ENCODE assay signal across 8 cellular contexts in the genomic region with DNA sequence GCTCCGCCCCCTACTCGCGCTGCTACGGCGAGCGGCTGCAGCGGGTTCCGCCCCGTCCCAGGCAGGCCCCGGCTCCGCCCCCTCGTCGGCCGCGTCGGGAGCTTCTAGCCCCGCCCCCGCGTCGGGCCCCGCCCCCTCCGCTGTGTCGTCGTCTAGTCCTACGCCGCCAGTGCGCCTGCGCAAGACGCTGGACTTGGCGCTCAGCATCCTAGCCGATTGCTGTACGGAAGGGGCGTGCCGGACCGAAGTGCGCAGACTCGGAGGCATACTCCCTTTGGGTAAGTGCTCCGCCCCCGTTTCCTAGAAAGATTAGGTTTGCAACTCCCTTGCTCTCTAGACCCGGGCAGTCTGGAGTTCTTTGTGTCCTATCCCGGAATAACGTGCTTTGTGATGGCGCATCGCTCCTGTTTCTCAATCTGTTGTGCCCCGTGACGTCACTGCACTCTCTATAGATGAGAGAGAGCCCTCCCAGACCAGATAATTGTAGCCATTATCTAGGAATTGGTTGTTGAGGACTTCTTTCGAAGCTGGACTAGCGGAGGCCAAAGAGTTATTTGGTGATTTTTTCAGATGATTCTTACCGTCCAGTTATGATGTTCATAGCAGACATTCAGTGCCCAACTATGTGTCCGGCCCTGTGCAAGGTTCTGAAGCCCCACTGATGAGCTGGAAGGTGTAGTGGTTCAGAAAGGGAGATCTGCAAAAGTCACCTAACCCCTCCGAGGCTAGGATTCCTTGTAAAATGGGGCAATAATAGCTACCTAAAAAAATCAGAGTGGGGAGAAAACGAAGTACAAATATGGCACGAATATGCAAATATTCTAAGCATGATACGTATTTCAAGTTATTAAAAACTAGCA. TPM values are rescaled to one million over a fixed set of nuclear protein-coding genes. Genes with fewer than 3 reads are reported as not detected.
DNase-seq lines count a peak whose midpoint lies in the region; ATAC-seq, FAIRE-seq and TF ChIP-seq lines count a peak whose summit lies in the region.

No MANE protein-coding gene starts in this region.

- TF ChIP-seq CTCF in GM10266 (IDR thresholded peaks at IDR 0.05; ENCODE audit: control insufficient read depth, insufficient read depth, low read depth, missing control alignments) (no peak), SU-DHL-6 (IDR thresholded peaks at IDR 0.05; ENCODE audit: insufficient read depth, low read length, poor library complexity, severe bottlenecking) (no peak), pancreas (IDR thresholded peaks at IDR 0.05) (no peak), tibial artery (IDR thresholded peaks at IDR 0.05) (no peak)

- peak overlapping the region; percentile 93 for H3K27ac Mint-ChIP-seq in activated naive CD8-positive, alpha-beta T cell treated with anti-CD3 and anti-CD28 coated beads, Interleukin-2, amount 50 U/mL, for 24 hours

- H3K4me3 ChIP-seq in SU-DHL-6 (ENCODE audit: insufficient read depth, low read length, poor library complexity, severe bottlenecking): peak overlapping the region; percentile 78
- peak overlapping the region; percentile 75 to 77 (median 75) for H3K4me3 ChIP-seq in pancreas
- H3K4me3 ChIP-seq in tibial artery: peak overlapping the region; percentile 65 to 66

- H3K9me2 ChIP-seq in SU-DHL-6 (replicated peaks; ENCODE audit: insufficient read depth, low read length): no peaks in the 10 kb centered on the region

- DNase-seq in GM10266 (ENCODE audit: extremely low spot score): peak; percentile 99
- peak; percentile 95 for DNase-seq in NCI-H128 (lab: John Stamatoyannopoulos, UW; ENCODE audit: unreplicated experiment)
- peak; percentile 100 for DNase-seq in activated naive CD8-positive, alpha-beta T cell treated with anti-CD3 and anti-CD28 coated beads, Interleukin-2, amount 50 U/mL, for 24 hours
- DNase-seq in Right ventricle myocardium superior: peak; percentile 100
- peak; percentile 100 for DNase-seq in pancreas
- peak; percentile 100 for DNase-seq in tibial artery

- peaks cover 37% of the 10 kb centered on the region for H3K79me2 ChIP-seq in SU-DHL-6 (ENCODE audit: insufficient read depth, low read length)

- H3K9me3 ChIP-seq in SU-DHL-6 (ENCODE audit: insufficient read depth, low read length): no peaks in the 10 kb centered on the region
- no peaks in the 10 kb centered on the region for H3K9me3 ChIP-seq in pancreas
- no peaks in the 10 kb centered on the region for H3K9me3 ChIP-seq in tibial artery

- peak overlapping the region; percentile 79 for H2AFZ ChIP-seq in SU-DHL-6 (ENCODE audit: low read depth, low read length, severe bottlenecking)

- 2% methylated on average over 53 to 54 of the region's 54 CpGs for WGBS in pancreas, 2 donors

- 0 out of 2 replicates have a peak, but pooled peaks cover 8% of the 10 kb centered on the region for H3F3A ChIP-seq in SU-DHL-6 (ENCODE audit: insufficient read depth)

- ATAC-seq in HG02678 (IDR thresholded peaks at IDR 0.05; ENCODE audit: unreplicated experiment) (peak; percentile 71), Right ventricle myocardium superior (ENCODE audit: poor library complexity) (peak; percentile 91), pancreas (peak; percentile 83 to 90 (median 85))
- peak; percentile 78 for ATAC-seq in activated naive CD8-positive, alpha-beta T cell treated with anti-CD3 and anti-CD28 coated beads, Interleukin-2, amount 50 U/mL, for 24 hours

- H3K27me3 ChIP-seq in SU-DHL-6 (ENCODE audit: low read length) (no peaks in the 10 kb centered on the region), pancreas (no peaks in the 10 kb centered on the region), tibial artery (no peaks in the 10 kb centered on the region)

- peak overlapping the region; percentile 79 for H3K4me2 ChIP-seq in SU-DHL-6 (ENCODE audit: low read depth, low read length, poor library complexity, severe bottlenecking)

- intact Hi-C loops in Right ventricle myocardium superior (cut with DNase I) (no loop called here), pancreas (cut with DNase I) (no loop called here), tibial artery (cut with DNase I; ENCODE audit: low total_unique reads) (loop anchor here (2.0 to 10.0 kb wide), 2 partner anchors 15 to 415 kb away; a partner anchor contains a TSS)

- no peaks in the 10 kb centered on the region for H3K27me3 Mint-ChIP-seq in activated naive CD8-positive, alpha-beta T cell treated with anti-CD3 and anti-CD28 coated beads, Interleukin-2, amount 50 U/mL, for 24 hours

- H4K20me1 ChIP-seq in SU-DHL-6 (ENCODE audit: low read depth, low read length): peaks cover 11% of the 10 kb centered on the region; the same call in 1 of the 2 replicates

- no peaks in the 10 kb centered on the region for H3K36me3 ChIP-seq in SU-DHL-6 (ENCODE audit: low read length)
- H3K36me3 ChIP-seq in pancreas: peaks cover 0 to 9% (median 0%) of the 10 kb centered on the region in 3 donors
- peaks cover 0 to 44% (median 19%) of the 10 kb centered on the region in 3 donors for H3K36me3 ChIP-seq in tibial artery

- H3K36me3 Mint-ChIP-seq in activated naive CD8-positive, alpha-beta T cell treated with anti-CD3 and anti-CD28 coated beads, Interleukin-2, amount 50 U/mL, for 24 hours (ENCODE audit: low read depth): peaks cover 26% of the 10 kb centered on the region

- H3K4me1 Mint-ChIP-seq in activated naive CD8-positive, alpha-beta T cell treated with anti-CD3 and anti-CD28 coated beads, Interleukin-2, amount 50 U/mL, for 24 hours: peaks cover 47% of the 10 kb centered on the region

- peak overlapping the region; percentile 82 for H3K9ac ChIP-seq in SU-DHL-6 (ENCODE audit: low read length)

- H3K4me1 ChIP-seq in pancreas (peaks cover 14 to 34% (median 22%) of the 10 kb centered on the region in 3 donors), tibial artery (peaks cover 0 to 48% (median 41%) of the 10 kb centered on the region in 4 donors)

- no peak for FAIRE-seq in pancreas (lab: Jason Lieb, UNC)

- H3K4me3 Mint-ChIP-seq in activated naive CD8-positive, alpha-beta T cell treated with anti-CD3 and anti-CD28 coated beads, Interleukin-2, amount 50 U/mL, for 24 hours: peak overlapping the region; percentile 91

- no peaks in the 10 kb centered on the region for H3K9me3 Mint-ChIP-seq in activated naive CD8-positive, alpha-beta T cell treated with anti-CD3 and anti-CD28 coated beads, Interleukin-2, amount 50 U/mL, for 24 hours

- peak overlapping the region; percentile 87 for H3K27ac ChIP-seq in SU-DHL-6 (ENCODE audit: low read depth, low read length)
- peak overlapping the region; percentile 100 for H3K27ac ChIP-seq in pancreas
- peak overlapping the region; percentile 98 to 99 for H3K27ac ChIP-seq in tibial artery

RNA-seq across cellular contexts. Expression of a gene that starts 0.7 kb away (rescaled TPM):
- total RNA-seq in Right ventricle myocardium superior (5.8 TPM), pancreas (1 to 10 TPM; 2.3 to 6.2 (median 4.3) TPM)
- polyA plus RNA-seq in pancreas: 10 to 100 TPM; 16.6 to 18.1 TPM

RNA-seq across cellular contexts. Expression of a gene that starts 12.0 kb away (rescaled TPM):
- total RNA-seq in Right ventricle myocardium superior (13.2 TPM), pancreas (10 to 100 TPM in 1 of 6 donors, 1 to 10 TPM in 5; 1.1 to 13.2 (median 4.6) TPM)
- 1 to 10 TPM; 8.6 TPM for polyA plus RNA-seq in pancreas

RNA-seq across cellular contexts. Expression of a gene that starts 17.4 kb away (rescaled TPM):
- total RNA-seq in Right ventricle myocardium superior: 1.9 TPM
- 1 to 10 TPM; 2.0 to 3.4 (median 2.1) TPM for total RNA-seq in pancreas
- polyA plus RNA-seq in pancreas: 1 to 10 TPM; 1.1 to 1.5 TPM

RNA-seq across cellular contexts. Expression of a gene that starts 23.0 kb away (rescaled TPM):
- not detected for total RNA-seq in Right ventricle myocardium superior
- under 1 TPM; 0.35 to 0.84 (median 0.54) TPM for total RNA-seq in pancreas
- 1 to 10 TPM; 2.8 to 4.9 TPM for polyA plus RNA-seq in pancreas

RNA-seq across cellular contexts. Expression of a gene that starts 31.8 kb away (rescaled TPM):
- total RNA-seq in Right ventricle myocardium superior (1,514 TPM), pancreas (under 1 TPM in 4 of 6 donors, not detected in 2; 0.39 to 0.61 (median 0.52) TPM)
- polyA plus RNA-seq in pancreas: 1 to 10 TPM; 2.0 to 5.5 TPM

Comparison
In these comparisons a context has a peak if more than half of its experiments do, and no peak if none do; other contexts are left out.
1. Peak in every context shown above with its lines: DNase-seq, ATAC-seq, H3K4me3 ChIP-seq and H3K27ac ChIP-seq.